19 cellular contexts compared by ENCODE assay signal in genomic region chr5:57858905-57859304, GRCh38.
"Had no signal": no experiment of that assay in that cellular context is flagged by ENCODE, and none has a peak within 500 bp of the region (broad histone marks: within the 10 kb centered on the region; RNA-seq: fewer than 3 reads in every experiment).

No MANE protein-coding gene starts in this region.

- H3K4me1 ChIP-seq: ascending aorta, right lobe of liver had no signal

- H3K36me3 ChIP-seq: ascending aorta, right lobe of liver, suprapubic skin, WERI-Rb-1 had no signal

- DNase-seq: activated CD4-positive, alpha-beta T cell treated with anti-CD3 and anti-CD28 coated beads for 4 hours; activated CD8-positive, alpha-beta memory T cell treated with anti-CD3 and anti-CD28 coated beads, Interleukin-2, amount 50 U/mL, for 4 hours; activated CD8-positive, alpha-beta T cell treated with anti-CD3 and anti-CD28 coated beads for 36 hours; activated naive CD4-positive, alpha-beta T cell; caudate nucleus; cortex of kidney; effector memory CD8-positive, alpha-beta T cell; hypothalamus; naive thymus-derived CD8-positive, alpha-beta T cell; nucleus accumbens; right lobe of liver; stimulated activated CD4-positive, alpha-beta T cell treated with anti-CD3 and anti-CD28 coated beads, Interleukin-12 subunit alpha, Interleukin-12 subunit beta, amount 100 ng/mL, for 4 hours; stimulated activated CD4-positive, alpha-beta T cell treated with anti-CD3 and anti-CD28 coated beads, Interleukin-2, amount 100 ng/mL, for 48 hours; stimulated activated naive CD8-positive, alpha-beta T cell treated with anti-CD3 and anti-CD28 coated beads, Interleukin-15, Interleukin-2, amounts not matched to agents 100 U/mL and 50 U/mL, for 24 hours; T-cell; WERI-Rb-1 had no signal

- H3K4me3 ChIP-seq: ascending aorta, lung, right lobe of liver, suprapubic skin had no signal

- H3K9me3 ChIP-seq: ascending aorta, right lobe of liver, suprapubic skin had no signal

- H3K27ac ChIP-seq: ascending aorta, right lobe of liver, suprapubic skin, WERI-Rb-1 had no signal

- H3K27me3 ChIP-seq: ascending aorta, right lobe of liver, suprapubic skin had no signal

- ATAC-seq: activated CD8-positive, alpha-beta T cell treated with anti-CD3 and anti-CD28 coated beads for 36 hours; effector memory CD8-positive, alpha-beta T cell; naive thymus-derived CD8-positive, alpha-beta T cell; right lobe of liver; stimulated activated naive CD8-positive, alpha-beta T cell treated with anti-CD3 and anti-CD28 coated beads, Interleukin-15, Interleukin-2, amounts not matched to agents 100 U/mL and 50 U/mL, for 24 hours; T-cell had no signal
